27 cellular contexts compared by ENCODE assay signal in genomic region chr15:51484781-51485180, GRCh38.
"Had no signal": no experiment of that assay in that cellular context is flagged by ENCODE, and none has a peak within 500 bp of the region (broad histone marks: within the 10 kb centered on the region; RNA-seq: fewer than 3 reads in every experiment).

No MANE protein-coding gene starts in this region.

- H2AFZ ChIP-seq: hepatocyte had no signal

- ATAC-seq: activated CD4-positive, alpha-beta T cell treated with anti-CD3 and anti-CD28 coated beads for 36 hours; activated CD8-positive, alpha-beta memory T cell treated with anti-CD3 and anti-CD28 coated beads, Interleukin-2, amount 10 ng/mL, durations not matched to agents 7 days and 5 days; activated CD8-positive, alpha-beta T cell treated with anti-CD3 and anti-CD28 coated beads, Interleukin-2, amount 10 ng/mL, durations not matched to agents 7 days and 5 days; activated naive CD8-positive, alpha-beta T cell treated with anti-CD3 and anti-CD28 coated beads, Interleukin-2, amount 50 U/mL, for 24 hours; gastroesophageal sphincter; left cardiac atrium; left ventricle myocardium superior; psoas muscle; stimulated activated naive B cell treated with anti-CD40 and anti-IgM and Interleukin-4, amounts not matched to agents 10 μg/mL and 1 μg/mL and 100 μg/mL, for 72 hours had no signal

- H3K27ac ChIP-seq: breast epithelium, epithelial cell of prostate, gastroesophageal sphincter, hepatocyte, neutrophil, psoas muscle, suprapubic skin, tibial artery had no signal

- FAIRE-seq: endometrium had no signal

- DNase-seq: activated CD4-positive, alpha-beta T cell treated with anti-CD3 and anti-CD28 coated beads for 36 hours; activated CD4-positive, CD25-positive, alpha-beta regulatory T cell; activated CD8-positive, alpha-beta memory T cell treated with anti-CD3 and anti-CD28 coated beads, Interleukin-2, amount 10 ng/mL, durations not matched to agents 7 days and 5 days; activated CD8-positive, alpha-beta T cell treated with anti-CD3 and anti-CD28 coated beads, Interleukin-2, amount 10 ng/mL, durations not matched to agents 7 days and 5 days; activated naive CD8-positive, alpha-beta T cell treated with anti-CD3 and anti-CD28 coated beads, Interleukin-2, amount 50 U/mL, for 24 hours; activated T-cell treated with anti-CD3 and anti-CD28 coated beads, Interleukin-2, amount 50 U/mL, for 48 hours; amygdala; central memory CD4-positive, alpha-beta T cell; effector CD4-positive, alpha-beta T cell; islet precursor cell; left cardiac atrium; left ventricle myocardium superior; mammary epithelial cell; nephron progenitor cell; psoas muscle; stimulated activated CD4-positive, alpha-beta T cell treated with anti-CD3 and anti-CD28 coated beads, Interleukin-1b, Interleukin-23, amount 100 ng/mL, for 48 hours; stimulated activated CD4-positive, alpha-beta T cell treated with anti-CD3 and anti-CD28 coated beads, Interleukin-4, amount 100 ng/mL, for 4 hours; stimulated activated naive B cell treated with anti-CD40 and anti-IgM and Interleukin-4, amounts not matched to agents 10 μg/mL and 1 μg/mL and 100 μg/mL, for 72 hours; tibial artery had no signal

- H3K4me1 ChIP-seq: breast epithelium, gastroesophageal sphincter, psoas muscle, suprapubic skin, tibial artery had no signal

- H3K4me3 ChIP-seq: breast epithelium, gastroesophageal sphincter, hepatocyte, psoas muscle, smooth muscle cell, suprapubic skin, tibial artery had no signal

- H3K4me2 ChIP-seq: hepatocyte, smooth muscle cell had no signal

- H3K36me3 ChIP-seq: breast epithelium had no signal

- H3K27me3 ChIP-seq: breast epithelium, gastroesophageal sphincter, hepatocyte, neutrophil, suprapubic skin, tibial artery had no signal

- H3K79me2 ChIP-seq: hepatocyte had no signal
